ENCODE assay signal across 8 cellular contexts in genomic region chr11:67428052-67429001, GRCh38. TPM values are rescaled to one million over a fixed set of nuclear protein-coding genes. Genes with fewer than 3 reads are reported as not detected.
DNase-seq lines count a peak whose midpoint lies in the region; ATAC-seq and TF ChIP-seq lines count a peak whose summit lies in the region.

Gene RPS6KB2, plus strand, starts transcription at chr11:67428494. Its CDS starts 52 bp downstream, at chr11:67428546.

- no peaks in the 10 kb centered on the region for H3K9me3 ChIP-seq in Panc1 (ENCODE audit: control insufficient read depth, insufficient read depth, low read depth, low read length)
- no peaks in the 10 kb centered on the region for H3K9me3 ChIP-seq in esophagus (ENCODE audit: control insufficient read depth in 2 of 2, insufficient read depth in 1 of 2, low read depth in 1 of 2, low read length in 1 of 2)
- no peaks in the 10 kb centered on the region for H3K9me3 ChIP-seq in mucosa of stomach (ENCODE audit: control insufficient read depth, low read length)

- H3K36me3 Mint-ChIP-seq in activated T-cell treated with anti-CD3 and anti-CD28 coated beads, Interleukin-2, amount 50 U/mL, for 4 hours (ENCODE audit: insufficient read depth) = peaks cover 9% of the 10 kb centered on the region

- POLR2A ChIA-PET in Panc1 (lab: Charles Lee) = no interaction called here

- peak within 1 kb of the TSS; percentile 63 to 95 for H3K4me3 ChIP-seq in Panc1 (ENCODE audit: low read depth in 2 of 2, low read length in 2 of 2)
- H3K4me3 ChIP-seq in esophagus (ENCODE audit: low read depth in 1 of 2, low read length in 2 of 2) = peak within 1 kb of the TSS; percentile 89 to 94
- H3K4me3 ChIP-seq in mucosa of stomach (ENCODE audit: low read length) = peak within 1 kb of the TSS; percentile 74

- peak; percentile 64 for ATAC-seq in GM21619 (IDR thresholded peaks at IDR 0.05; ENCODE audit: unreplicated experiment)
- ATAC-seq in Panc1 = peak; percentile 93
- ATAC-seq in activated T-cell treated with anti-CD3 and anti-CD28 coated beads, Interleukin-2, amount 50 U/mL, for 4 hours = peak; percentile 93 to 95

- H3K27me3 Mint-ChIP-seq in activated T-cell treated with anti-CD3 and anti-CD28 coated beads, Interleukin-2, amount 50 U/mL, for 4 hours (ENCODE audit: low read depth) = no peaks in the 10 kb centered on the region

- H3K4me1 Mint-ChIP-seq in activated T-cell treated with anti-CD3 and anti-CD28 coated beads, Interleukin-2, amount 50 U/mL, for 4 hours (ENCODE audit: low read depth) = peaks cover 33% of the 10 kb centered on the region

- 0% methylated on average over 61 to 68 of the region's 68 CpGs for WGBS in esophagus, 2 donors

- H3K4me1 ChIP-seq in Panc1 (ENCODE audit: control insufficient read depth, insufficient read depth, low read length) = peaks cover 7% of the 10 kb centered on the region
- peaks cover 2 to 12% of the 10 kb centered on the region in 2 donors for H3K4me1 ChIP-seq in esophagus (ENCODE audit: control insufficient read depth in 2 of 2, insufficient read depth in 2 of 2, low read length in 1 of 2)
- H3K4me1 ChIP-seq in mucosa of stomach (ENCODE audit: control insufficient read depth, insufficient read depth, low read length) = peaks cover 10% of the 10 kb centered on the region

- H3K36me3 ChIP-seq in Panc1 (ENCODE audit: control insufficient read depth, insufficient read depth, low read length) (no peaks in the 10 kb centered on the region; the same call in 1 of the 2 replicates), esophagus (ENCODE audit: control insufficient read depth in 2 of 2, insufficient read depth in 2 of 2, low read length in 1 of 2) (peaks cover 0 to 24% of the 10 kb centered on the region in 2 donors), mucosa of stomach (ENCODE audit: control insufficient read depth, insufficient read depth, low read length) (peaks cover 6% of the 10 kb centered on the region)

- H3K9me3 Mint-ChIP-seq in activated T-cell treated with anti-CD3 and anti-CD28 coated beads, Interleukin-2, amount 50 U/mL, for 4 hours = no peaks in the 10 kb centered on the region

- H3K27me3 ChIP-seq in Panc1 (ENCODE audit: control insufficient read depth, insufficient read depth, low read length) = no peaks in the 10 kb centered on the region
- no peaks in the 10 kb centered on the region for H3K27me3 ChIP-seq in esophagus (ENCODE audit: control insufficient read depth in 1 of 2, insufficient read depth in 2 of 2, low read length in 2 of 2)
- H3K27me3 ChIP-seq in mucosa of stomach (ENCODE audit: control insufficient read depth, insufficient read depth, low read length) = no peaks in the 10 kb centered on the region

- peak within 1 kb of the TSS; percentile 85 for H3K27ac ChIP-seq in Panc1 (ENCODE audit: low read length)
- peak within 1 kb of the TSS; percentile 95 for H3K27ac ChIP-seq in esophagus (ENCODE audit: low read depth in 2 of 2, low read length in 1 of 2)

- H3K9ac ChIP-seq in mucosa of stomach (ENCODE audit: low read length) = peak within 1 kb of the TSS; percentile 88

- peak within 1 kb of the TSS; percentile 94 for H3K4me3 Mint-ChIP-seq in activated T-cell treated with anti-CD3 and anti-CD28 coated beads, Interleukin-2, amount 50 U/mL, for 4 hours

- in situ Hi-C loops in Panc1 (cut with HindIII; ENCODE audit: low pct_unique_long_range_greater_than_20kb, low sequenced_read_pairs) = no loop called here

- DNase-seq in DMS114 treated with DMSO at 0.1 percent for 48 hours (lab: John Stamatoyannopoulos, UW; ENCODE audit: unreplicated experiment) (peak; percentile 98), KG1 (lab: John Stamatoyannopoulos, UW) (peak; percentile 99), Panc1 (ENCODE audit: low read depth, low spot score) (peak; percentile 96)
- peak; percentile 99 for DNase-seq in activated T-cell treated with anti-CD3 and anti-CD28 coated beads, Interleukin-2, amount 50 U/mL, for 4 hours
- DNase-seq in stimulated activated CD8-positive, alpha-beta memory T cell treated with anti-CD3 and anti-CD28 coated beads, Interleukin-7, amount 100 ng/mL, for 1 hour (ENCODE audit: low read depth in 2 of 2) = peak; percentile 99 to 100

- no peak for TF ChIP-seq CTCF in Panc1 (IDR thresholded peaks at IDR 0.05)

- BruUV-seq in Panc1 (replicated peaks; lab: Mats Ljungman, UMichigan) = no TSS peak

- intact Hi-C loops in Panc1 (cut with micrococcal nuclease; ENCODE audit: unreplicated experiment) = no loop called here

- CTCF ChIA-PET in Panc1 (lab: Charles Lee) = interaction anchor here (0.6 kb wide), 1 partner anchor 113 kb away, joined by 3 read pairs; no protein-coding TSS in a partner anchor

RNA-seq across cellular contexts. Expression of gene RPS6KB2, which starts in this region (rescaled TPM):
- total RNA-seq in Panc1 (2021; ENCODE audit: unreplicated experiment) = 68.5 TPM
- 87.9 TPM for polyA plus RNA-seq in Panc1 (2012; ENCODE audit: insufficient read length)
- 10 to 100 TPM; 90.3 to 97.2 (median 92.7) TPM for total RNA-seq in activated T-cell treated with anti-CD3 and anti-CD28 coated beads, Interleukin-2, amount 50 U/mL, for 4 hours
- polyA plus RNA-seq in esophagus = 10 to 100 TPM; 79.6 to 85.9 TPM

Comparison
In these comparisons a context has a peak if more than half of its experiments do, and no peak if none do; other contexts are left out.
1. Peak in every context shown above with its lines: DNase-seq, ATAC-seq, H3K4me3 ChIP-seq and H3K27ac ChIP-seq.